14 cellular contexts compared by ENCODE assay signal in the genomic region with DNA sequence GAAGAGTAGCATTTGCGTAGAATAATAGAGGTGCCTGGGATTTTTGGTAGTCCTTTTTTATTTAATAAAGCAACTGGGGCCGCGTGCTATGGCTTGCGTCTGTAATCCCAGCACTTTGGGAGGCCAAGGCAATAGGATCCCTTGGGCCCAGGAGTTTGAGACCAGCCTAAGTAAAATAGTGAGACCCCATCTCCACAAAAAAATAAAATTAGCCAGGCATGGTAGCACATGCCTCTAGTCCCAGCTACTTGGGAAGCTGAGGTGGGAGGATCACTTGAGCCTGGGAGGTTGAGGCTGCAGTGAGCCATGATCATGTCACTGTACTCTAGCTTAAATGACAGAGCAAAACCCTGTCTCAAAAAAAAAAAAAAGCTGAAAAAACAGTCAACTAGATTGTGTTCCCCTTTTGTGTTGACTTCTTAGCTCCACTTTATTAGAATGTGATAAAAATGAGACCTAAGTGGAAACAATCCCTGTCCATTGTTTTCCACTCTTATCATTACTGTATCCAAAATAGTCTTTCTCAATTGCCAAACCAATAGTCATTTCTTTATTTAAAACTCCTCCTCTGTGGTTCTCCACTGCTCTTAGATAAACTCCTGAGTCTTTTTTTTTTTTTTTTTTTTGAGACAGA. TPM values are rescaled to one million over a fixed set of nuclear protein-coding genes. Genes with fewer than 3 reads are reported as not detected.
A peak's percentile ranks its signal among the peaks of the same experiment; 100 is the strongest.
DNase-seq lines count a peak whose midpoint lies in the region; ATAC-seq lines count a peak whose summit lies in the region.
"Had no signal": no experiment of that assay in that cellular context is flagged by ENCODE, and none has a peak within 500 bp of the region (broad histone marks: within the 10 kb centered on the region; RNA-seq: fewer than 3 reads in every experiment).

No MANE protein-coding gene starts in this region.

- H3K4me3 Mint-ChIP-seq in activated T-helper 1 cell treated with anti-CD3 and anti-CD28 coated beads, Interleukin-12 subunit alpha, Interleukin-12 subunit beta, Interleukin-2, Interleukin-4 antibody, amounts not matched to agents 30 ng/mL and 10 ng/mL and 1 ng/mL, durations not matched to agents 14 hours and 24 hours and 36 hours, result peak overlapping the region; percentile 72
- H3K4me3 Mint-ChIP-seq in stimulated activated memory B cell treated with anti-CD40 and anti-IgM and Interleukin-4, amounts not matched to agents 10 μg/mL and 1 μg/mL and 100 μg/mL, for 72 hours, result no peak overlapping the region

- peaks cover 12% of the 10 kb centered on the region; the same call in 1 of the 2 replicates for H3K36me3 ChIP-seq in BLaER1
- H3K36me3 ChIP-seq in mesendoderm (ENCODE audit: control insufficient read depth, insufficient read depth, low read length), result no peaks in the 10 kb centered on the region
- H3K36me3 ChIP-seq: breast epithelium, SJSA1 had no signal

- H2BK120ac ChIP-seq in mesendoderm (ENCODE audit: low read depth, low read length), result no peak overlapping the region

- H4K8ac ChIP-seq in mesendoderm (ENCODE audit: low read depth, low read length), result no peak overlapping the region

- no peak overlapping the region for H4K5ac ChIP-seq in mesendoderm (ENCODE audit: low read length)

- H3K79me1 ChIP-seq in mesendoderm (ENCODE audit: low read length), result no peaks in the 10 kb centered on the region

- H2BK5ac ChIP-seq in mesendoderm (ENCODE audit: low read length), result no peak overlapping the region

- H3K27ac Mint-ChIP-seq in activated T-helper 1 cell treated with anti-CD3 and anti-CD28 coated beads, Interleukin-12 subunit alpha, Interleukin-12 subunit beta, Interleukin-2, Interleukin-4 antibody, amounts not matched to agents 30 ng/mL and 10 ng/mL and 1 ng/mL, durations not matched to agents 14 hours and 24 hours and 36 hours, result peak overlapping the region; percentile 88
- H3K27ac Mint-ChIP-seq in stimulated activated memory B cell treated with anti-CD40 and anti-IgM and Interleukin-4, amounts not matched to agents 10 μg/mL and 1 μg/mL and 100 μg/mL, for 72 hours, result no peak overlapping the region

- no peak overlapping the region for H3K23ac ChIP-seq in mesendoderm (ENCODE audit: low read length)

- H3K4me1 ChIP-seq in BLaER1, result peaks cover 39% of the 10 kb centered on the region
- H3K4me1 ChIP-seq in mesendoderm (ENCODE audit: control insufficient read depth, low read depth, low read length), result no peaks in the 10 kb centered on the region
- H3K4me1 ChIP-seq: breast epithelium, SJSA1 had no signal

- DNase-seq in CD1c-positive myeloid dendritic cell (ENCODE audit: extremely low spot score), result peak; percentile 58
- no peak for DNase-seq in activated T-helper 1 cell treated with anti-CD3 and anti-CD28 coated beads, Interleukin-12 subunit alpha, Interleukin-12 subunit beta, Interleukin-2, Interleukin-4 antibody, amounts not matched to agents 30 ng/mL and 10 ng/mL and 1 ng/mL, durations not matched to agents 14 hours and 24 hours and 36 hours (ENCODE audit: low spot score)
- DNase-seq in mesendoderm, result no peak
- no peak for DNase-seq in NCI-H524 (lab: John Stamatoyannopoulos, UW)
- no peak for DNase-seq in COLO668 (lab: John Stamatoyannopoulos, UW; ENCODE audit: unreplicated experiment)
- DNase-seq: foreskin melanocyte, NCI-H1105 had no signal

- no peak overlapping the region for H2BK15ac ChIP-seq in mesendoderm (replicated peaks; ENCODE audit: low read depth)

- WGBS in mesendoderm (ENCODE audit: extremely low coverage, insufficient coverage, low lambda C conversion rate), result 100% methylated on average over 1 of the region's 4 CpGs

- H3K27me3 ChIP-seq in BLaER1, result no peaks in the 10 kb centered on the region
- H3K27me3 ChIP-seq in mesendoderm (ENCODE audit: insufficient read depth, low read length, poor library complexity), result no peaks in the 10 kb centered on the region
- H3K27me3 ChIP-seq: breast epithelium, SJSA1 had no signal

- H3K9me3 ChIP-seq in BLaER1, result peaks cover 14% of the 10 kb centered on the region; the same call in 1 of the 2 replicates
- H3K9me3 ChIP-seq: SJSA1 had no signal

- H3K4ac ChIP-seq in mesendoderm (ENCODE audit: low read depth, low read length), result no peak overlapping the region

- H3K36me3 Mint-ChIP-seq in activated T-helper 1 cell treated with anti-CD3 and anti-CD28 coated beads, Interleukin-12 subunit alpha, Interleukin-12 subunit beta, Interleukin-2, Interleukin-4 antibody, amounts not matched to agents 30 ng/mL and 10 ng/mL and 1 ng/mL, durations not matched to agents 14 hours and 24 hours and 36 hours (ENCODE audit: low read depth), result peaks cover 36% of the 10 kb centered on the region
- no peaks in the 10 kb centered on the region for H3K36me3 Mint-ChIP-seq in stimulated activated memory B cell treated with anti-CD40 and anti-IgM and Interleukin-4, amounts not matched to agents 10 μg/mL and 1 μg/mL and 100 μg/mL, for 72 hours

- no peaks in the 10 kb centered on the region for H3K27me3 Mint-ChIP-seq in activated T-helper 1 cell treated with anti-CD3 and anti-CD28 coated beads, Interleukin-12 subunit alpha, Interleukin-12 subunit beta, Interleukin-2, Interleukin-4 antibody, amounts not matched to agents 30 ng/mL and 10 ng/mL and 1 ng/mL, durations not matched to agents 14 hours and 24 hours and 36 hours (ENCODE audit: insufficient read depth)
- peaks cover 6% of the 10 kb centered on the region for H3K27me3 Mint-ChIP-seq in stimulated activated memory B cell treated with anti-CD40 and anti-IgM and Interleukin-4, amounts not matched to agents 10 μg/mL and 1 μg/mL and 100 μg/mL, for 72 hours

- no peak overlapping the region for H3K9ac ChIP-seq in BLaER1
- no peak overlapping the region for H3K9ac ChIP-seq in mesendoderm (ENCODE audit: low read length)
- H3K9ac ChIP-seq: parathyroid adenoma had no signal

- H3K79me2 ChIP-seq in mesendoderm (ENCODE audit: control insufficient read depth, insufficient read depth, low read length), result no peaks in the 10 kb centered on the region

- no peak overlapping the region for H3K27ac ChIP-seq in BLaER1
- no peak overlapping the region for H3K27ac ChIP-seq in mesendoderm (ENCODE audit: low read depth, low read length)
- H3K27ac ChIP-seq: C4-2B, parathyroid adenoma, SJSA1 had no signal

- H3K18ac ChIP-seq in mesendoderm (ENCODE audit: low read length), result peak overlapping the region; percentile 10

- H3K4me2 ChIP-seq in BLaER1 (0 out of 2 replicates have a peak overlapping the region, but pooled peaks have one; percentile 18), mesendoderm (ENCODE audit: low read length) (no peak overlapping the region)

- no peak overlapping the region for H3K56ac ChIP-seq in mesendoderm (ENCODE audit: low read length)

- intact Hi-C loops in activated T-helper 1 cell treated with anti-CD3 and anti-CD28 coated beads, Interleukin-12 subunit alpha, Interleukin-12 subunit beta, Interleukin-2, Interleukin-4 antibody, amounts not matched to agents 30 ng/mL and 10 ng/mL and 1 ng/mL, durations not matched to agents 14 hours and 24 hours and 36 hours (cut with micrococcal nuclease), result loop anchor here (1.0 to 10.0 kb wide), 6 partner anchors 145 to 1234 kb away; a partner anchor contains a TSS

- peaks cover 87% of the 10 kb centered on the region for H3K4me1 Mint-ChIP-seq in activated T-helper 1 cell treated with anti-CD3 and anti-CD28 coated beads, Interleukin-12 subunit alpha, Interleukin-12 subunit beta, Interleukin-2, Interleukin-4 antibody, amounts not matched to agents 30 ng/mL and 10 ng/mL and 1 ng/mL, durations not matched to agents 14 hours and 24 hours and 36 hours (ENCODE audit: low read depth)
- peaks cover 15% of the 10 kb centered on the region for H3K4me1 Mint-ChIP-seq in stimulated activated memory B cell treated with anti-CD40 and anti-IgM and Interleukin-4, amounts not matched to agents 10 μg/mL and 1 μg/mL and 100 μg/mL, for 72 hours

- peaks cover 4% of the 10 kb centered on the region for H3K9me3 Mint-ChIP-seq in activated T-helper 1 cell treated with anti-CD3 and anti-CD28 coated beads, Interleukin-12 subunit alpha, Interleukin-12 subunit beta, Interleukin-2, Interleukin-4 antibody, amounts not matched to agents 30 ng/mL and 10 ng/mL and 1 ng/mL, durations not matched to agents 14 hours and 24 hours and 36 hours
- peaks cover 6% of the 10 kb centered on the region for H3K9me3 Mint-ChIP-seq in stimulated activated memory B cell treated with anti-CD40 and anti-IgM and Interleukin-4, amounts not matched to agents 10 μg/mL and 1 μg/mL and 100 μg/mL, for 72 hours

- no peak for ATAC-seq in stimulated activated memory B cell treated with anti-CD40 and anti-IgM and Interleukin-4, amounts not matched to agents 10 μg/mL and 1 μg/mL and 100 μg/mL, for 72 hours

- H3K4me3 ChIP-seq in BLaER1, result no peak overlapping the region
- no peak overlapping the region for H3K4me3 ChIP-seq in mesendoderm (ENCODE audit: low read length)
- H3K4me3 ChIP-seq: breast epithelium, SJSA1 had no signal

- peaks cover 51% of the 10 kb centered on the region for H4K20me1 ChIP-seq in BLaER1

- H2AK5ac ChIP-seq in mesendoderm (ENCODE audit: low read length), result no peak overlapping the region

RNA-seq across cellular contexts. Expression of a gene that starts 7.4 kb away (rescaled TPM):
- 145 and 151 TPM in 2 replicates for total RNA-seq in activated T-helper 1 cell treated with anti-CD3 and anti-CD28 coated beads, Interleukin-12 subunit alpha, Interleukin-12 subunit beta, Interleukin-2, Interleukin-4 antibody, amounts not matched to agents 30 ng/mL and 10 ng/mL and 1 ng/mL, durations not matched to agents 14 hours and 24 hours and 36 hours
- 9.3 TPM for polyA plus RNA-seq in mesendoderm (2013, experiment 1 of 2)
- polyA plus RNA-seq in mesendoderm (2013, experiment 2 of 2), result 7.0 TPM

RNA-seq across cellular contexts. Expression of a gene that starts 47.6 kb away (rescaled TPM):
- total RNA-seq in activated T-helper 1 cell treated with anti-CD3 and anti-CD28 coated beads, Interleukin-12 subunit alpha, Interleukin-12 subunit beta, Interleukin-2, Interleukin-4 antibody, amounts not matched to agents 30 ng/mL and 10 ng/mL and 1 ng/mL, durations not matched to agents 14 hours and 24 hours and 36 hours, result 0.26 and 0.56 TPM in 2 replicates
- 9.9 TPM for polyA plus RNA-seq in mesendoderm (2013, experiment 1 of 2)
- 9.9 TPM for polyA plus RNA-seq in mesendoderm (2013, experiment 2 of 2)
- total RNA-seq: H4, SJSA1 had no signal
